In the genomic region with DNA sequence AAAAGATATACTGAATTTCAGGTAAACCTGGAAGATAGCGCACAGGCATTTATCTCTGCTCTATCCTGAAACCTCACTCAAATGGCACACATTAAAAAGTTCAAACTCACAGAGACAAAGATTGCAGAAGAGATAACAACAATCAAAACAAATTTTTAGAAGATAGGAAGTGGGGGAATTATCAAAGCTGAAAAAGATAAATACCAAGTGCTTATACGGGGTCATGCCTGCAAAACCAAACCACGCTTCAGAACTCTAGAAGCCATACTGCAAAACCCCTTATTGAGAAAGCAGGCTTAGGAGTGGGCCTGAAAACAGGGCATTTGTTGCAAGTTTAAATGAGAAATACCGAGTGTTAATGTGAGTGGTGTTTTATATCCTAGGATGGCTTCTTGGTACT, we compare ENCODE assay signal across 3 cellular contexts.
"Had no signal": no experiment of that assay in that cellular context is flagged by ENCODE, and none has a peak within 500 bp of the region (broad histone marks: within the 10 kb centered on the region; RNA-seq: fewer than 3 reads in every experiment).

No MANE protein-coding gene starts in this region.

- DNase-seq: GDM1, GF-D8 had no signal

- H3K4me3 ChIP-seq: GM12878 had no signal

- ATAC-seq: GM12878 had no signal
